8 cellular contexts compared by ENCODE assay signal in genomic region chr4:86892639-86892965, GRCh38. TPM values are rescaled to one million over a fixed set of nuclear protein-coding genes. Genes with fewer than 3 reads are reported as not detected.
DNase-seq lines count a peak whose midpoint lies in the region; ATAC-seq and TF ChIP-seq lines count a peak whose summit lies in the region.

No MANE protein-coding gene starts in this region.

- peaks cover 17 to 29% (median 26%) of the 10 kb centered on the region in 3 donors for H3K27me3 Mint-ChIP-seq in naive B cell

- no peaks in the 10 kb centered on the region for H3K9me3 Mint-ChIP-seq in naive B cell

- ATAC-seq in naive B cell (ENCODE audit: low read depth in 2 of 2) (peak; percentile 38 to 43), HG02623 (IDR thresholded peaks at IDR 0.05; ENCODE audit: unreplicated experiment) (no peak), HG03442 (IDR thresholded peaks at IDR 0.05; ENCODE audit: unreplicated experiment) (no peak), HG03280 (IDR thresholded peaks at IDR 0.05; ENCODE audit: unreplicated experiment) (no peak)

- no peak for TF ChIP-seq CTCF in GM12865 (IDR thresholded peaks at IDR 0.05; ENCODE audit: insufficient read depth, low read depth, low read length, missing control alignments)

- no peak overlapping the region for H3K27ac Mint-ChIP-seq in naive B cell

- H3K4me3 Mint-ChIP-seq in naive B cell = peak overlapping the region; percentile 69 to 93 (median 83)

- DNase-seq in GM12865 (ENCODE audit: low read depth) (peak; percentile 24), cerebellar cortex (ENCODE audit: low spot score) (peak; percentile 34), naive B cell (no peak), HUDEP-2 (lab: John Stamatoyannopoulos, UW; ENCODE audit: unreplicated experiment in 76 of 76) (no peak)
- DNase-seq in Jurkat, Clone E6-1 (ENCODE audit: low read depth, low spot score) = no peak

- H3K4me3 ChIP-seq in GM12865 (ENCODE audit: low read depth, low read length) = peak overlapping the region; percentile 75
- H3K4me3 ChIP-seq in Jurkat, Clone E6-1 (ENCODE audit: low read length) = peak overlapping the region; percentile 45

- H3K4me1 Mint-ChIP-seq in naive B cell = peaks cover 0 to 12% (median 6%) of the 10 kb centered on the region in 3 donors

- no peaks in the 10 kb centered on the region for H3K36me3 Mint-ChIP-seq in naive B cell

RNA-seq across cellular contexts. Expression of gene C4orf36, which starts 0.4 kb away (rescaled TPM):
- not detected for polyA plus RNA-seq in Jurkat, Clone E6-1 (2012; ENCODE audit: insufficient read depth, insufficient read length)
- polyA plus RNA-seq in naive B cell (ENCODE audit: low read depth in 6 of 6) = not detected

RNA-seq across cellular contexts. Expression of gene AFF1, which starts 42.2 kb away (rescaled TPM):
- 8.1 TPM for polyA plus RNA-seq in Jurkat, Clone E6-1 (2012; ENCODE audit: insufficient read depth, insufficient read length)
- polyA plus RNA-seq in naive B cell (ENCODE audit: low read depth in 6 of 6) = 10 to 100 TPM; 33.1 to 72.0 (median 55.4) TPM

RNA-seq across cellular contexts. Expression of gene SLC10A6, which starts 43.4 kb away (rescaled TPM):
- not detected for polyA plus RNA-seq in Jurkat, Clone E6-1 (2012; ENCODE audit: insufficient read depth, insufficient read length)
- polyA plus RNA-seq in naive B cell (ENCODE audit: low read depth in 6 of 6) = not detected

Comparison
In these comparisons a context has a peak if more than half of its experiments do, and no peak if none do; other contexts are left out.
1. DNase-seq: peak in GM12865 (single experiment) and cerebellar cortex (single experiment); none in Jurkat, Clone E6-1 (single experiment), naive B cell (single experiment) and HUDEP-2 (0 of 76).
2. ATAC-seq: peak in naive B cell (2 of 2); none in HG02623 (single experiment), HG03442 (single experiment) and HG03280 (single experiment).